ENCODE assay signal across 1 cellular context in genomic region chrX:118716833-118717232, GRCh38. TPM values are rescaled to one million over a fixed set of nuclear protein-coding genes. Genes with fewer than 3 reads are reported as not detected.
"Had no signal": no experiment of that assay in that cellular context is flagged by ENCODE, and none has a peak within 500 bp of the region (broad histone marks: within the 10 kb centered on the region; RNA-seq: fewer than 3 reads in every experiment).

No MANE protein-coding gene starts in this region.

RNA-seq across cellular contexts. Expression of gene IL13RA1, which starts 10.6 kb away (rescaled TPM):
- total RNA-seq: OCI-LY7 had no signal
